8 cellular contexts compared by ENCODE assay signal in the genomic region with DNA sequence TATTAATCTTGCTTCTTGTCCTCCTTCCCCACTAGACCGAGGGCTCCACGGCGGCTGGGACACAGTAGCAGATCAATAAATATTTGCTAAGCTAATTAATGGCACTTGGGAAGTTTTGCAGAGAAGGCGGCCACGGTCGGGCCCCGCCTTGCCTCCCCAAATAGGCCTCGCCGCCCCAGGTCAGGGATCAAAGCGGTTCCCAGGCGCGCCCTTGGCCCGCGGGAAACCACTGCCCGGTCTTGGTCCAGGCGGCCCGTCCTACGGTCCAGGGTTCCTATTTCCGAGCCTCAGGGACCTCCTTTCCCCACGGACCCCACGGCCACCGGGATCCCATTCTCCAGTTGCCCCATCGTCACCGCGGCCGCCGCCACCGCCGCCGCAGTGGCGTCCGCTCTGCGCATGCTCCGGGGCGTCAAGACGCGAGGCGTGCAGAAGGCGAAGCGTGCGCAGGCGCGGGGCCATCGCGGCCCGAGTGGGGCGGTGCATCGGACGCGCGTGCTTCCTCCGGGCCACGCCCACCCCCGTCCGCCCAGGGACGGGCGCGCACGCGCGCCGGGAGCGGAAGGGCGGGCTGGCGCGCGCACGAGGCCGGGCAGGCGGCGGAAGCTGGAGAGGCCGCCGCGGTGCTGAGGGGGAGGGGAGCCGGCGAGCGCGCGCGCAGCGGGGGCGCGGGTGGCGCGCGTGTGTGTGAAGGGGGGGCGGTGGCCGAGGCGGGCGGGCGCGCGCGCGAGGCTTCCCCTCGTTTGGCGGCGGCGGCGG. TPM values are rescaled to one million over a fixed set of nuclear protein-coding genes. Genes with fewer than 3 reads are reported as not detected.
DNase-seq lines count a peak whose midpoint lies in the region; ATAC-seq, FAIRE-seq and TF ChIP-seq lines count a peak whose summit lies in the region.

Gene SMARCA4, plus strand, starts transcription at position 717 of the 759 bp plus-strand sequence. CDS start 23,122 bp downstream, outside the sequence.

- H3K36me3 ChIP-seq in bronchial epithelial cell (ENCODE audit: control insufficient read depth, insufficient read depth, low read length) (peaks cover 2% of the 10 kb centered on the region), small intestine (ENCODE audit: control insufficient read depth in 2 of 2, insufficient read depth in 2 of 2, low read length in 2 of 2) (no peaks in the 10 kb centered on the region)

- 0 out of 2 replicates have a peak, but pooled peaks cover 2% of the 10 kb centered on the region for H3K36me3 Mint-ChIP-seq in WTC11

- H3K27me3 ChIP-seq in bronchial epithelial cell (ENCODE audit: control insufficient read depth, insufficient read depth, low read length) (no peaks in the 10 kb centered on the region), small intestine (ENCODE audit: control insufficient read depth in 2 of 2, insufficient read depth in 2 of 2, low read length in 2 of 2) (no peaks in the 10 kb centered on the region)

- DNase-seq in ACHN = peak; percentile 95
- DNase-seq in NCI-H226 = peak; percentile 90
- DNase-seq in WTC11 (ENCODE audit: low spot score) = peak; percentile 96
- peak; percentile 89 for DNase-seq in bronchial epithelial cell (ENCODE audit: low read depth)
- DNase-seq in iPS-NIHi11 (ENCODE audit: low spot score) = peak; percentile 100
- DNase-seq in small intestine = peak; percentile 97

- peak within 1 kb of the TSS; percentile 95 for H3K4me3 Mint-ChIP-seq in WTC11

- H3K9me3 ChIP-seq in small intestine (ENCODE audit: control insufficient read depth, low read depth) = no peaks in the 10 kb centered on the region

- H3K4me1 Mint-ChIP-seq in WTC11 = peaks cover 19% of the 10 kb centered on the region

- H3K9me3 Mint-ChIP-seq in WTC11 = peaks cover 2% of the 10 kb centered on the region; the same call in 1 of the 2 replicates

- POLR2A ChIA-PET in WTC11 (lab: Charles Lee) = interaction anchor here (0.6 to 1.4 kb wide), 3 partner anchors 24 to 166 kb away, joined by 3 to 4 read pairs (median 4); no protein-coding TSS in a partner anchor

- ATAC-seq in GM18907 (IDR thresholded peaks at IDR 0.05; ENCODE audit: unreplicated experiment) (peak; percentile 75), HG03175 (IDR thresholded peaks at IDR 0.05; ENCODE audit: unreplicated experiment) (peak; percentile 77), WTC11 (peak; percentile 88)

- H3K4me1 ChIP-seq in small intestine (ENCODE audit: control insufficient read depth in 2 of 2, insufficient read depth in 1 of 2, low read depth in 1 of 2, low read length in 1 of 2) = no peaks in the 10 kb centered on the region

- CTCF ChIA-PET in WTC11 (lab: Charles Lee) = interaction anchor here (0.6 to 9.3 kb wide), 4 partner anchors 19 to 96 kb away, joined by 3 to 77 read pairs (median 3); no protein-coding TSS in a partner anchor

- FAIRE-seq in bronchial epithelial cell (lab: Jason Lieb, UNC) (no peak), small intestine (lab: Jason Lieb, UNC) (no peak)

- TF ChIP-seq CTCF in WTC11 (IDR thresholded peaks at IDR 0.05) (no peak), bronchial epithelial cell (IDR thresholded peaks at IDR 0.05; ENCODE audit: insufficient read depth, low read length, severe bottlenecking) (no peak)

- H3K27ac ChIP-seq in small intestine (ENCODE audit: low read depth in 1 of 2, low read length in 1 of 2) = peak within 1 kb of the TSS; percentile 79 to 96

- H3K4me3 ChIP-seq in bronchial epithelial cell (ENCODE audit: low read depth, low read length) (peak within 1 kb of the TSS; percentile 70), small intestine (ENCODE audit: low read depth in 1 of 2, low read length in 2 of 2) (peak within 1 kb of the TSS; percentile 70 to 96)

- H3K27ac Mint-ChIP-seq in WTC11 = peak within 1 kb of the TSS; percentile 86

- no peaks in the 10 kb centered on the region; the same call in 1 of the 2 replicates for H3K27me3 Mint-ChIP-seq in WTC11 (ENCODE audit: low read depth)

- WGBS in small intestine, 3 donors = 0 to 1% (median 0%) methylated on average over 52 to 100 of the region's 100 CpGs

- in situ Hi-C loops in ACHN (cut with HindIII; ENCODE audit: low pct_ligation_motif_present, low pct_unique_long_range_greater_than_20kb, low sequenced_read_pairs) = no loop called here

TF ChIP-seq in WTC11, 78 proteins besides CTCF, POLR2A, EP300 and RAD21 (continues in another document):
- no peak for TF ChIP-seq TCF7 (CRISPR knock-in tag; IDR thresholded peaks at IDR 0.05; ENCODE audit: low read depth)
- TF ChIP-seq SMAD4 (CRISPR knock-in tag; IDR thresholded peaks at IDR 0.05) = no peak
- 0 out of 2 replicates have a peak, but pooled peaks have one; percentile 26 for TF ChIP-seq ZNF317 (CRISPR knock-in tag; IDR thresholded peaks at IDR 0.05; ENCODE audit: borderline replicate concordance, low read depth)
- TF ChIP-seq GRHL2 (CRISPR knock-in tag; IDR thresholded peaks at IDR 0.05; ENCODE audit: insufficient replicate concordance, severe bottlenecking) = no peak
- peak; percentile 73; the same call in 1 of the 2 replicates for TF ChIP-seq ZSCAN18 (CRISPR knock-in tag; IDR thresholded peaks at IDR 0.05)
- TF ChIP-seq, protein P1, sequence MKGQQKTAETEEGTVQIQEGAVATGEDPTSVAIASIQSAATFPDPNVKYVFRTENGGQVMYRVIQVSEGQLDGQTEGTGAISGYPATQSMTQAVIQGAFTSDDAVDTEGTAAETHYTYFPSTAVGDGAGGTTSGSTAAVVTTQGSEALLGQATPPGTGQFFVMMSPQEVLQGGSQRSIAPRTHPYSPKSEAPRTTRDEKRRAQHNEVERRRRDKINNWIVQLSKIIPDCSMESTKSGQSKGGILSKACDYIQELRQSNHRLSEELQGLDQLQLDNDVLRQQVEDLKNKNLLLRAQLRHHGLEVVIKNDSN (CRISPR knock-in tag; IDR thresholded peaks at IDR 0.05) = peak; percentile 63; the same call in 1 of the 2 replicates
- peak; percentile 87; the same call in 1 of the 2 replicates for TF ChIP-seq ETV6 (CRISPR knock-in tag; IDR thresholded peaks at IDR 0.05)
- TF ChIP-seq ZNF232 (CRISPR knock-in tag; IDR thresholded peaks at IDR 0.05) = no peak; the same call in 1 of the 2 replicates
- TF ChIP-seq AR (CRISPR knock-in tag; IDR thresholded peaks at IDR 0.05) = no peak
- TF ChIP-seq TEAD4 (CRISPR knock-in tag; IDR thresholded peaks at IDR 0.05) = no peak
- TF ChIP-seq NR2C2 (CRISPR knock-in tag; IDR thresholded peaks at IDR 0.05) = no peak
- TF ChIP-seq TEAD1 (CRISPR knock-in tag; IDR thresholded peaks at IDR 0.05) = peak; percentile 77
- no peak for TF ChIP-seq CBFB (CRISPR knock-in tag; IDR thresholded peaks at IDR 0.05; ENCODE audit: low read depth)
- TF ChIP-seq STAT6 (CRISPR knock-in tag; conservative IDR thresholded peaks at IDR 0.05; ENCODE audit: low read depth) = 0 out of 2 replicates have a peak, but pooled peaks have one; percentile 95
- TF ChIP-seq FOXJ3 (CRISPR knock-in tag; IDR thresholded peaks at IDR 0.05; ENCODE audit: borderline replicate concordance) = no peak

RNA-seq across cellular contexts. Expression of gene SMARCA4, which starts in this region (rescaled TPM):
- total RNA-seq in WTC11 (2021) = 268 to 295 TPM (median 284 TPM) in 3 replicates
- total RNA-seq in bronchial epithelial cell = 49.2 and 68.6 TPM in 2 replicates
- 10 to 100 TPM; 54.6 to 70.0 (median 62.3) TPM for polyA plus RNA-seq in small intestine

Comparison
In these comparisons a context has a peak if more than half of its experiments do, and no peak if none do; other contexts are left out.
1. Peak in every context shown above with its lines: DNase-seq, ATAC-seq, H3K4me3 ChIP-seq and H3K27ac ChIP-seq.